2 cellular contexts compared by ENCODE assay signal in the genomic region with DNA sequence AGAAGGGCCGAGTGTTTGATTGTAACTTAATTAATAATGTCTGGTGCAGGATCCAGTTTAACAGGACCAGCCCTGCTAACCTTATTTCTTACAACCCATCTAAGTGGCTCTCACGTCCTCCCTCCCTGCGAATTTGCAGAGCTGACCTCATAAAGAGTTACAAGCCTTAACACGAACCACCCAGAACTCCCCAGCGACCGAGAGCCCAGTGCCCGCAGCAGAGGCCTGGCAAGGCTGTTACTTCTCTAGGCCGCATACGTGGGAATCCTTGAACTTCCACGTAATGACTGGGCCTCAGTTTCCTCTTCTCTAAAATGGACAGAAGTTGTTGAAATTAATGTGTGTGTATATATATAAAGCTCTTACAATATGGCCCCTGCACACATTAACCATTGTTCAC.
TF ChIP-seq lines count a peak whose summit lies in the region.

No MANE protein-coding gene starts in this region.

TF ChIP-seq in HepG2, 621 proteins besides CTCF, POLR2A, EP300 and RAD21:
- TF ChIP-seq ZNF629 (CRISPR knock-in tag; conservative IDR thresholded peaks at IDR 0.05), result 0 out of 2 replicates have a peak, but pooled peaks have one; percentile 9
- TF ChIP-seq MTF2 (CRISPR knock-in tag; IDR thresholded peaks at IDR 0.05; ENCODE audit: borderline replicate concordance), result no peak
- TF ChIP-seq, protein P1, sequence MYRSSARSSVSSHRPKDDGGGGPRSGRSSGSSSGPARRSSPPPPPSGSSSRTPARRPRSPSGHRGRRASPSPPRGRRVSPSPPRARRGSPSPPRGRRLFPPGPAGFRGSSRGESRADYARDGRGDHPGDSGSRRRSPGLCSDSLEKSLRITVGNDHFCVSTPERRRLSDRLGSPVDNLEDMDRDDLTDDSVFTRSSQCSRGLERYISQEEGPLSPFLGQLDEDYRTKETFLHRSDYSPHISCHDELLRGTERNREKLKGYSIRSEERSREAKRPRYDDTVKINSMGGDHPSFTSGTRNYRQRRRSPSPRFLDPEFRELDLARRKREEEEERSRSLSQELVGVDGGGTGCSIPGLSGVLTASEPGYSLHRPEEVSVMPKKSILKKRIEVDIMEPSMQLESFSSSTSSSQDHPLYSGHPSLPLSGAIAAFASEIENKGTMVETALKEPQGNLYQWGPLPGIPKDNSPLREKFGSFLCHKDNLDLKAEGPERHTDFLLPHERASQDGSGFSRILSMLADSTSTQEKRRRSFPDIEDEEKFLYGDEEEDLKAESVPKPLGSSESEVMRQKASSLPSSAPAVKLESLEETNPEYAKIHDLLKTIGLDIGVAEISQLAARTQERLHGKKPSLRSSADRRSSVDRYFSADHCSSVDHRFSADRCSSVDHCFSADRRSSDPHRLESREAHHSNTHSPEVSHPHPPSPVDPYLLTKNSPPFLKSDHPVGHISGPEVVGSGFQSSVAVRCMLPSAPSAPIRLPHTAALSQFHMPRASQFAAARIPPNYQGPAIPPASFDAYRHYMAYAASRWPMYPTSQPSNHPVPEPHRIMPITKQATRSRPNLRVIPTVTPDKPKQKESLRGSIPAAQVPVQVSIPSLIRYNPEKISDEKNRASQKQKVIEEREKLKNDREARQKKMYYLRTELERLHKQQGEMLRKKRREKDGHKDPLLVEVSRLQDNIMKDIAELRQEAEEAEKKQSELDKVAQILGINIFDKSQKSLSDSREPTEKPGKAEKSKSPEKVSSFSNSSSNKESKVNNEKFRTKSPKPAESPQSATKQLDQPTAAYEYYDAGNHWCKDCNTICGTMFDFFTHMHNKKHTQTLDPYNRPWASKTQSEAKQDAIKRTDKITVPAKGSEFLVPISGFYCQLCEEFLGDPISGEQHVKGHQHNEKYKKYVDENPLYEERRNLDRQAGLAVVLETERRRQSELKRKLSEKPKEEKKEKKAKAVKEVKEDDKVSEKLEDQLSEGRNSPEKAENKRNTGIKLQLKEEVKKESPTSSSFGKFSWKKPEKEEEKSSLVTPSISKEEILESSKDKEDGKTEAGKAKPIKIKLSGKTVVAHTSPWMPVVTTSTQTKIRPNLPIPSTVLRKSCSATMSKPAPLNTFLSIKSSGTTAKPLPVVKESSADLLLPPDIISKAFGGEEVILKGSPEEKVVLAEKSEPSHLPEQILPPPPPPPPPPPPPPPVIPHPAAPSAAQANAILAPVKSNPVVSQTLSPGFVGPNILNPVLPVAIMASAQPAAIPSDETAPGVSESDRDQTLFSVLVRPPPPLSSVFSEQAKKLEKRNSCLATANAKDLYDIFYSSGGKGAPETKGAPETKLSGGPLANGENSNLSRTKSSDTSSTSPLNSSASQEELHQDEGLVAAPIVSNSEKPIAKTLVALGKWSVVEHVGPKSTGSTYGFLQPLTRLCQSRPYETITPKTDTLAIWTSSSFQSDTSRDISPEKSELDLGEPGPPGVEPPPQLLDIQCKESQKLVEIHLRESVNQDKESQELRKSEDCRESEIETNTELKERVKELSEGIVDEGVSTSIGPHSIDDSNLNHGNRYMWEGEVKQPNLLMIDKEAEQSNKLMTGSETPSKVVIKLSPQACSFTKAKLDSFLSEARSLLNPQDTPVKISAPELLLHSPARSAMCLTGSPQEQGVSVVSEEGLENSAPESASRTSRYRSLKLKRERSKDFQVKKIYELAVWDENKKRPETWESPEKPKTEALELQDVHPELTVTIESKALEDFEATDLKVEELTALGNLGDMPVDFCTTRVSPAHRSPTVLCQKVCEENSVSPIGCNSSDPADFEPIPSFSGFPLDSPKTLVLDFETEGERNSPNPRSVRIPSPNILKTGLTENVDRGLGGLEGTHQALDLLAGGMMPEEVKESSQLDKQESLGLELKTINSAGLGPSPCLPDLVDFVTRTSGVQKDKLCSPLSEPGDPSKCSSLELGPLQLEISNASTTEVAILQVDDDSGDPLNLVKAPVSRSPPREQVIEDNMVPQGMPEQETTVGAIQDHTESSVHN (CRISPR knock-in tag; IDR thresholded peaks at IDR 0.05), result no peak

TF ChIP-seq in H1, 55 proteins besides CTCF, POLR2A, EP300 and RAD21:
- TF ChIP-seq HDAC6 (IDR thresholded peaks at IDR 0.05; ENCODE audit: low read depth, low read length), result no peak
- no peak for TF ChIP-seq PHF8 (conservative IDR thresholded peaks at IDR 0.05; ENCODE audit: low read depth, low read length)
- no peak for TF ChIP-seq SIRT6 (IDR thresholded peaks at IDR 0.05; ENCODE audit: low read length)
- no peak for TF ChIP-seq HDAC2 (IDR thresholded peaks at IDR 0.05; ENCODE audit: borderline replicate concordance in 1 of 2, low read depth in 2 of 2, low read length in 2 of 2)
- no peak for TF ChIP-seq SP2 (IDR thresholded peaks at IDR 0.05; ENCODE audit: low read length)
- TF ChIP-seq POLR2AphosphoS5 (IDR thresholded peaks at IDR 0.05; ENCODE audit: low read depth, low read length), result no peak
- no peak for TF ChIP-seq CTBP2 (IDR thresholded peaks at IDR 0.05; ENCODE audit: borderline replicate concordance, insufficient read depth, insufficient read length, low read length)
- no peak for TF ChIP-seq JUN (IDR thresholded peaks at IDR 0.05; ENCODE audit: low read depth, low read length)
- no peak for TF ChIP-seq GTF2F1 (IDR thresholded peaks at IDR 0.05; ENCODE audit: borderline replicate concordance, low read depth, low read length)
- TF ChIP-seq CEBPB (IDR thresholded peaks at IDR 0.05; ENCODE audit: low read depth, low read length), result no peak
- TF ChIP-seq, protein P2, sequence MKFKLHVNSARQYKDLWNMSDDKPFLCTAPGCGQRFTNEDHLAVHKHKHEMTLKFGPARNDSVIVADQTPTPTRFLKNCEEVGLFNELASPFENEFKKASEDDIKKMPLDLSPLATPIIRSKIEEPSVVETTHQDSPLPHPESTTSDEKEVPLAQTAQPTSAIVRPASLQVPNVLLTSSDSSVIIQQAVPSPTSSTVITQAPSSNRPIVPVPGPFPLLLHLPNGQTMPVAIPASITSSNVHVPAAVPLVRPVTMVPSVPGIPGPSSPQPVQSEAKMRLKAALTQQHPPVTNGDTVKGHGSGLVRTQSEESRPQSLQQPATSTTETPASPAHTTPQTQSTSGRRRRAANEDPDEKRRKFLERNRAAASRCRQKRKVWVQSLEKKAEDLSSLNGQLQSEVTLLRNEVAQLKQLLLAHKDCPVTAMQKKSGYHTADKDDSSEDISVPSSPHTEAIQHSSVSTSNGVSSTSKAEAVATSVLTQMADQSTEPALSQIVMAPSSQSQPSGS (IDR thresholded peaks at IDR 0.05; ENCODE audit: low read length), result no peak
- TF ChIP-seq, protein P3, sequence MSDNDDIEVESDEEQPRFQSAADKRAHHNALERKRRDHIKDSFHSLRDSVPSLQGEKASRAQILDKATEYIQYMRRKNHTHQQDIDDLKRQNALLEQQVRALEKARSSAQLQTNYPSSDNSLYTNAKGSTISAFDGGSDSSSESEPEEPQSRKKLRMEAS (IDR thresholded peaks at IDR 0.05), result no peak
